8 cellular contexts compared by ENCODE assay signal in genomic region chr1:243255791-243256512, GRCh38. TPM values are rescaled to one million over a fixed set of nuclear protein-coding genes. Genes with fewer than 3 reads are reported as not detected.
A peak's percentile ranks its signal among the peaks of the same experiment; 100 is the strongest.
DNase-seq lines count a peak whose midpoint lies in the region; ATAC-seq and TF ChIP-seq lines count a peak whose summit lies in the region.

Gene SDCCAG8, plus strand, starts transcription at chr1:243256041. Its CDS starts 133 bp downstream, at chr1:243256174.

- DNase-seq in GM06990 (ENCODE audit: extremely low read depth, insufficient read length) (peak; percentile 90), NCI-H1092 (lab: John Stamatoyannopoulos, UW) (peak; percentile 100), globus pallidus (ENCODE audit: low spot score) (peak; percentile 100), nucleus accumbens (lab: John Stamatoyannopoulos, UW) (peak; percentile 78 to 100 (median 98)), suprapubic skin (ENCODE audit: low spot score in 2 of 2) (peak; percentile 96 to 99)

- peak within 1 kb of the TSS; percentile 97 for H3K27ac Mint-ChIP-seq in activated naive CD4-positive, alpha-beta T cell treated with anti-CD3 and anti-CD28 coated beads, Interleukin-2, amount 50 U/mL, for 24 hours

- H3K9me3 Mint-ChIP-seq in activated naive CD4-positive, alpha-beta T cell treated with anti-CD3 and anti-CD28 coated beads, Interleukin-2, amount 50 U/mL, for 24 hours = no peaks in the 10 kb centered on the region

- H3K27me3 ChIP-seq in GM06990 (replicated peaks; ENCODE audit: control insufficient read depth, insufficient read depth, low read length) (no peaks in the 10 kb centered on the region), suprapubic skin (no peaks in the 10 kb centered on the region)

- peak within 1 kb of the TSS; percentile 95 for H3K4me3 Mint-ChIP-seq in activated naive CD4-positive, alpha-beta T cell treated with anti-CD3 and anti-CD28 coated beads, Interleukin-2, amount 50 U/mL, for 24 hours

- ATAC-seq in HG02588 (IDR thresholded peaks at IDR 0.05; ENCODE audit: unreplicated experiment) = peak; percentile 73
- ATAC-seq in SK-N-SH treated with all-trans-retinoic acid at 6 μM for 48 hours = peak; percentile 89

- H3K36me3 Mint-ChIP-seq in activated naive CD4-positive, alpha-beta T cell treated with anti-CD3 and anti-CD28 coated beads, Interleukin-2, amount 50 U/mL, for 24 hours = peaks cover 5% of the 10 kb centered on the region

- H3K4me3 ChIP-seq in GM06990 (replicated peaks; ENCODE audit: low read depth, low read length) (peak within 1 kb of the TSS; percentile 90), suprapubic skin (peak within 1 kb of the TSS; percentile 80)

- TF ChIP-seq EP300 in suprapubic skin (IDR thresholded peaks at IDR 0.05) = no peak

- no peaks in the 10 kb centered on the region for H3K9me3 ChIP-seq in suprapubic skin

- H3K36me3 ChIP-seq in GM06990 (ENCODE audit: control insufficient read depth, insufficient read depth, low read length) (no peaks in the 10 kb centered on the region), suprapubic skin (no peaks in the 10 kb centered on the region)

- peak within 1 kb of the TSS; percentile 96 for H3K27ac ChIP-seq in suprapubic skin

- TF ChIP-seq POLR2A in suprapubic skin (IDR thresholded peaks at IDR 0.05) = peak; percentile 37 to 85

- 0% methylated on average over 19 of the region's 32 CpGs for WGBS in suprapubic skin

- H3K4me1 Mint-ChIP-seq in activated naive CD4-positive, alpha-beta T cell treated with anti-CD3 and anti-CD28 coated beads, Interleukin-2, amount 50 U/mL, for 24 hours = peaks cover 54% of the 10 kb centered on the region

- no peaks in the 10 kb centered on the region for H3K27me3 Mint-ChIP-seq in activated naive CD4-positive, alpha-beta T cell treated with anti-CD3 and anti-CD28 coated beads, Interleukin-2, amount 50 U/mL, for 24 hours

- no peak for TF ChIP-seq CTCF in GM06990 (IDR thresholded peaks at IDR 0.05; ENCODE audit: insufficient read depth, low read length, poor library complexity, severe bottlenecking)
- no peak for TF ChIP-seq CTCF in suprapubic skin (IDR thresholded peaks at IDR 0.05)

- H3K4me1 ChIP-seq in suprapubic skin = peaks cover 43% of the 10 kb centered on the region

TF ChIP-seq in SK-N-SH treated with all-trans-retinoic acid at 6 μM for 48 hours, 23 proteins besides CTCF, POLR2A, EP300 and RAD21:
- TF ChIP-seq ISL1 (CRISPR knock-in tag; IDR thresholded peaks at IDR 0.05) = no peak
- no peak for TF ChIP-seq ARNTL (CRISPR knock-in tag; IDR thresholded peaks at IDR 0.05; ENCODE audit: borderline replicate concordance, low read depth)
- TF ChIP-seq ZNF70 (CRISPR knock-in tag; IDR thresholded peaks at IDR 0.05) = no peak
- TF ChIP-seq ZC3H10 (CRISPR knock-in tag; IDR thresholded peaks at IDR 0.05) = no peak
- TF ChIP-seq TSHZ2 (CRISPR knock-in tag; IDR thresholded peaks at IDR 0.05) = no peak
- no peak for TF ChIP-seq PPARA (CRISPR knock-in tag; IDR thresholded peaks at IDR 0.05; ENCODE audit: borderline replicate concordance)
- TF ChIP-seq CSRNP3 (CRISPR knock-in tag; IDR thresholded peaks at IDR 0.05) = no peak
- no peak for TF ChIP-seq CSDC2 (CRISPR knock-in tag; IDR thresholded peaks at IDR 0.05)
- no peak for TF ChIP-seq GLIS3 (CRISPR knock-in tag; IDR thresholded peaks at IDR 0.05)
- TF ChIP-seq RARB (CRISPR knock-in tag; IDR thresholded peaks at IDR 0.05) = no peak
- no peak for TF ChIP-seq SNAI2 (CRISPR knock-in tag; IDR thresholded peaks at IDR 0.05)
- no peak for TF ChIP-seq ZFP3 (CRISPR knock-in tag; IDR thresholded peaks at IDR 0.05)
- no peak for TF ChIP-seq TCF4 (CRISPR knock-in tag; IDR thresholded peaks at IDR 0.05; ENCODE audit: borderline replicate concordance)

RNA-seq across cellular contexts. Expression of gene SDCCAG8, which starts in this region (rescaled TPM):
- 10 to 100 TPM; 21.6 to 62.7 (median 39.8) TPM for total RNA-seq in suprapubic skin

Comparison
In these comparisons a context has a peak if more than half of its experiments do, and no peak if none do; other contexts are left out.
1. Peak in every context shown above with its lines: DNase-seq, ATAC-seq, H3K4me3 ChIP-seq and H3K27ac ChIP-seq.